ENCODE assay signal across 23 cellular contexts in the genomic region with DNA sequence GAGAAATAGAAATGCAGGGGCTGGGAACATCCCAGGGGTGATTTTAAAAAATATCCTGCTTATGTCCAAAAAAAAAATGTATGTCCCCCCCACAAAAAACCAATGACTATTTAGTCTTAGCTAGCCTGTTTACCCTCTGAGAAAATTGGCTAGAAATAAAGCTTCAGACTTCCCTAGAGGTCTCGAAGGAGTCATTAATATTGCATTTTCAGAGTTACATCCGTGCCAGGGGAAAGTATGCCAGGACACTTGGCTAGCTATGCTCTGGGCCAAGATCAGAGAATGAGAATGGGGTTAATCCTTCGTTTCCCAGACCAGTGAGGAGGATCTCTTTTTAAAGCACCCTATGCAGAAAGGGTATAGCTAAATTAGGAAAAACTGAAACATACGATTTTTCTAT.
"Had no signal": no experiment of that assay in that cellular context is flagged by ENCODE, and none has a peak within 500 bp of the region (broad histone marks: within the 10 kb centered on the region; RNA-seq: fewer than 3 reads in every experiment).

No MANE protein-coding gene starts in this region.

- H3K27ac Mint-ChIP-seq: activated B cell treated with CpG ODN at 0.5 μM for 24 hours; activated CD4-positive, alpha-beta memory T cell treated with anti-CD3 and anti-CD28 coated beads for 36 hours; activated CD4-positive, alpha-beta T cell treated with anti-CD3 and anti-CD28 coated beads, Interleukin-2, amount 10 ng/mL, durations not matched to agents 24 days and 14 days; activated naive CD8-positive, alpha-beta T cell treated with anti-CD3 and anti-CD28 coated beads, Interleukin-2, amount 10 ng/mL, durations not matched to agents 7 days and 5 days; activated T-cell treated with anti-CD3 and anti-CD28 coated beads, Interleukin-2, amount 50 U/mL, for 72 hours; activated T-helper 2 cell treated with anti-CD3 and anti-CD28 coated beads, Interferon-gamma antibody, Interleukin-2, Interleukin-4, amounts not matched to agents 10 μg/mL and 5 μg/mL and 100 μg/mL, durations not matched to agents 14 hours and 24 hours and 36 hours; T-helper 17 cell had no signal

- ATAC-seq: activated T-cell treated with anti-CD3 and anti-CD28 coated beads, Interleukin-2, amount 50 U/mL, for 72 hours; K562; T-helper 17 cell had no signal

- H3K4me3 Mint-ChIP-seq: activated B cell treated with CpG ODN at 0.5 μM for 24 hours; activated CD4-positive, alpha-beta memory T cell treated with anti-CD3 and anti-CD28 coated beads for 36 hours; activated CD4-positive, alpha-beta T cell treated with anti-CD3 and anti-CD28 coated beads, Interleukin-2, amount 10 ng/mL, durations not matched to agents 24 days and 14 days; activated naive CD8-positive, alpha-beta T cell treated with anti-CD3 and anti-CD28 coated beads, Interleukin-2, amount 10 ng/mL, durations not matched to agents 7 days and 5 days; activated T-cell treated with anti-CD3 and anti-CD28 coated beads, Interleukin-2, amount 50 U/mL, for 72 hours; T-helper 17 cell had no signal

- H3K9me3 Mint-ChIP-seq: activated B cell treated with CpG ODN at 0.5 μM for 24 hours; activated CD4-positive, alpha-beta memory T cell treated with anti-CD3 and anti-CD28 coated beads for 36 hours; activated CD4-positive, alpha-beta T cell treated with anti-CD3 and anti-CD28 coated beads, Interleukin-2, amount 10 ng/mL, durations not matched to agents 24 days and 14 days; activated naive CD8-positive, alpha-beta T cell treated with anti-CD3 and anti-CD28 coated beads, Interleukin-2, amount 10 ng/mL, durations not matched to agents 7 days and 5 days; activated T-helper 2 cell treated with anti-CD3 and anti-CD28 coated beads, Interferon-gamma antibody, Interleukin-2, Interleukin-4, amounts not matched to agents 10 μg/mL and 5 μg/mL and 100 μg/mL, durations not matched to agents 14 hours and 24 hours and 36 hours had no signal

- H3K4me1 Mint-ChIP-seq: activated B cell treated with CpG ODN at 0.5 μM for 24 hours; activated CD4-positive, alpha-beta T cell treated with anti-CD3 and anti-CD28 coated beads, Interleukin-2, amount 10 ng/mL, durations not matched to agents 24 days and 14 days; activated naive CD8-positive, alpha-beta T cell treated with anti-CD3 and anti-CD28 coated beads, Interleukin-2, amount 10 ng/mL, durations not matched to agents 7 days and 5 days; T-helper 17 cell had no signal

- H3K36me3 Mint-ChIP-seq: activated CD4-positive, alpha-beta memory T cell treated with anti-CD3 and anti-CD28 coated beads for 36 hours; activated naive CD8-positive, alpha-beta T cell treated with anti-CD3 and anti-CD28 coated beads, Interleukin-2, amount 10 ng/mL, durations not matched to agents 7 days and 5 days had no signal

- H3K36me3 ChIP-seq: adrenal gland had no signal

- H3K4me1 ChIP-seq: adrenal gland had no signal

- H3K4me3 ChIP-seq: adrenal gland, K562 had no signal

- H3K9me3 ChIP-seq: adrenal gland had no signal

- DNase-seq: activated B cell treated with CpG ODN at 0.5 μM for 24 hours; activated CD4-positive, alpha-beta memory T cell treated with anti-CD3 and anti-CD28 coated beads for 36 hours; activated CD4-positive, alpha-beta T cell treated with anti-CD3 and anti-CD28 coated beads for 1 hour; activated CD4-positive, alpha-beta T cell treated with anti-CD3 and anti-CD28 coated beads, Interleukin-2, amount 10 ng/mL, durations not matched to agents 24 days and 14 days; activated CD8-positive, alpha-beta memory T cell treated with anti-CD3 and anti-CD28 coated beads for 24 hours; activated naive CD4-positive, alpha-beta T cell treated with anti-CD3 and anti-CD28 coated beads, Interleukin-2, amount 50 U/mL, for 16 hours; activated naive CD8-positive, alpha-beta T cell treated with anti-CD3 and anti-CD28 coated beads, Interleukin-2, amount 10 ng/mL, durations not matched to agents 7 days and 5 days; activated T-cell treated with anti-CD3 and anti-CD28 coated beads for 4 hours; activated T-cell treated with anti-CD3 and anti-CD28 coated beads, Interleukin-2, amount 50 U/mL, for 72 hours; adrenal gland; anterior cingulate cortex; Karpas-422; NCI-H1105 treated with DMSO at 0.1 percent for 48 hours; NCI-H1436 treated with DMSO at 0.1 percent for 48 hours; NCI-H187; NCI-H2081; NCI-H526; NCI-H82; SIG-M5; T-helper 17 cell; T-helper 9 cell had no signal

- H3K27ac ChIP-seq: adrenal gland had no signal

- H3K27me3 Mint-ChIP-seq: activated CD4-positive, alpha-beta memory T cell treated with anti-CD3 and anti-CD28 coated beads for 36 hours; activated CD4-positive, alpha-beta T cell treated with anti-CD3 and anti-CD28 coated beads, Interleukin-2, amount 10 ng/mL, durations not matched to agents 24 days and 14 days; T-helper 17 cell had no signal
